ENCODE assay signal across 8 cellular contexts in the genomic region with DNA sequence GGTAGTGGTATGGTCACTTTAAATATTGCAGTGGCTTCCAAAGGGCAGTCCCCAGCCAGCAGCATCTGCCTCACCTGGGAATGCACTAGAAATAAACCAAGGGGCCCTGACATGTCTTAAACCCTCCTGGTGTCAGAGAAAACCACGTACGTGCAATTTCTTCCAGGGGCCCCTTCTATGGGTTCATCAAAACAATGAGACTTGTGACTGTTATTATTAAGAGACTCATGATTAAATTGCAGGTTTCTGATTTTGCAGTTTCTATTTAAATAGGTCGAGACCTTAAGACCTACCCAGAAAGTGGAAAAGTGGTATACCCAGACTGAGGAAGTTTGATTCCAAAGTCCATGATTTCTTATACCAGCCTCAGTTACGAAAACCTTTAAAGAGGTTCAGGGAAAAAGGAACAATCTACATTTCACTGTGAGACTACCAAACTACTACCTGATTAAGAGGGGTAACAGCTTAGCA. TPM values are rescaled to one million over a fixed set of nuclear protein-coding genes. Genes with fewer than 3 reads are reported as not detected.
DNase-seq lines count a peak whose midpoint lies in the region; ATAC-seq and TF ChIP-seq lines count a peak whose summit lies in the region.

No MANE protein-coding gene starts in this region.

- DNase-seq in LoVo (ENCODE audit: low spot score): peak; percentile 48
- DNase-seq in neural crest cell (ENCODE audit: low read depth, low spot score): no peak
- no peak for DNase-seq in ecto neural progenitor cell (ENCODE audit: low spot score)
- DNase-seq in middle frontal gyrus (ENCODE audit: extremely low spot score, low spot score): no peak

- no peaks in the 10 kb centered on the region for H3K9me3 ChIP-seq in ES-I3 (ENCODE audit: control insufficient read depth, insufficient read depth, low read length)

- peaks cover 37% of the 10 kb centered on the region for H3K36me3 ChIP-seq in ES-I3 (ENCODE audit: insufficient read depth, low read length)

- H3K4me3 Mint-ChIP-seq in neural crest cell: peak overlapping the region; percentile 99

- peaks cover 64% of the 10 kb centered on the region for H3K4me1 Mint-ChIP-seq in neural crest cell

- H3K36me3 Mint-ChIP-seq in neural crest cell (ENCODE audit: low read depth): peaks cover 28% of the 10 kb centered on the region

- peak overlapping the region; percentile 96 for H3K9ac ChIP-seq in ES-I3 (ENCODE audit: low read depth, low read length)

- no peak for TF ChIP-seq CTCF in neural crest cell (conservative IDR thresholded peaks at IDR 0.05)

- H3K27ac ChIP-seq in cingulate gyrus (ENCODE audit: low read depth, low read length): peak overlapping the region; percentile 74

- no peaks in the 10 kb centered on the region for H3K9me3 Mint-ChIP-seq in neural crest cell

- H3K27ac Mint-ChIP-seq in neural crest cell (ENCODE audit: unreplicated experiment): peak overlapping the region; percentile 99

- H3K27me3 Mint-ChIP-seq in neural crest cell (ENCODE audit: low read depth): peaks cover 22% of the 10 kb centered on the region

- ATAC-seq in GM21447 (IDR thresholded peaks at IDR 0.05; ENCODE audit: unreplicated experiment): no peak
- no peak for ATAC-seq in GM21367 (IDR thresholded peaks at IDR 0.05; ENCODE audit: unreplicated experiment)

- H3K4me1 ChIP-seq in ES-I3 (ENCODE audit: insufficient read depth, low read length): peaks cover 23% of the 10 kb centered on the region; the same call in 1 of the 2 replicates

RNA-seq across cellular contexts. Expression of gene POLG2, which starts 0.7 kb away (rescaled TPM):
- 27.6 and 28.6 TPM in 2 replicates for total RNA-seq in neural crest cell

RNA-seq across cellular contexts. Expression of gene DDX5, which starts 8.5 kb away (rescaled TPM):
- total RNA-seq in neural crest cell: 905 and 941 TPM in 2 replicates

RNA-seq across cellular contexts. Expression of gene CEP95, which starts 9.2 kb away (rescaled TPM):
- total RNA-seq in neural crest cell: 64.1 and 64.7 TPM in 2 replicates

RNA-seq across cellular contexts. Expression of gene MILR1, which starts 48.7 kb away (rescaled TPM):
- total RNA-seq in neural crest cell: not detected in 2 replicates
